Comparison of ENCODE assay signal across 29 cellular contexts in the genomic region with DNA sequence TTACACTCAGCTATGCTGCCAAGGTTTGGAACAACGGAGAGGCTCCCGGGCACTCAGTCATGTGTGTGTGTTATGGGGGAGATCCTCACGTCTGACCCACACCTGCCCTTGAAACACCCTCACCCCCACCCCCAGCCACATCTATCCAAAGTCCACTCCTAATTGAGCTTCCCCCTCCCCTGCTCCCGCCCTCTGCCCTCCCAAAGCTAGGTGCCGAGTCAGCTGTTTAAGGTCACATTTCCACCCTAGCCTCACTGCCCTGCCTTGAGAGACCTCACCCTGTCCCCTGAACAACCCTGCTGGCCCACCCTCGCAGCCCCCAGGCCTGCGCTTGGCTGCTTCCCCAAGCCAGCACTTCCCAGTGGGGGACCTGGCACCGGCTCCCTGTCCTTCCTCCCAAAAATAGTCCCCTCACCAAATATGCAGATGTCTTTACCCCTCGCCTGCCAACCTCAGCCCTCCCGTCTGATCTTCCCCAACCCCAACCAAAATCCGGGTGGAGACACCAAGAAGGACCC.
"Had no signal": no experiment of that assay in that cellular context is flagged by ENCODE, and none has a peak within 500 bp of the region (broad histone marks: within the 10 kb centered on the region; RNA-seq: fewer than 3 reads in every experiment).

No MANE protein-coding gene starts in this region.

- H3K36me3 ChIP-seq: brain microvascular endothelial cell, SJSA1 had no signal

- H3K36me3 Mint-ChIP-seq: activated CD8-positive, alpha-beta memory T cell treated with anti-CD3 and anti-CD28 coated beads, Interleukin-2, amount 10 ng/mL, durations not matched to agents 7 days and 5 days; activated naive CD4-positive, alpha-beta T cell treated with anti-CD3 and anti-CD28 coated beads, Interleukin-2, amount 10 ng/mL, durations not matched to agents 7 days and 5 days; activated naive CD8-positive, alpha-beta T cell had no signal

- DNase-seq: activated CD4-positive, alpha-beta memory T cell treated with anti-CD3 and anti-CD28 coated beads, Interleukin-2, amount 10 ng/mL, durations not matched to agents 7 days and 5 days; activated CD4-positive, alpha-beta T cell treated with anti-CD3 and anti-CD28 coated beads for 1 hour; activated CD4-positive, alpha-beta T cell treated with anti-CD3 and anti-CD28 coated beads for 48 hours; activated CD4-positive, CD25-positive, alpha-beta regulatory T cell; activated CD8-positive, alpha-beta memory T cell treated with anti-CD3 and anti-CD28 coated beads for 24 hours; activated CD8-positive, alpha-beta memory T cell treated with anti-CD3 and anti-CD28 coated beads, Interleukin-2, amount 10 ng/mL, durations not matched to agents 7 days and 5 days; activated CD8-positive, alpha-beta memory T cell treated with anti-CD3 and anti-CD28 coated beads, Interleukin-2, amount 50 U/mL, for 48 hours; activated effector memory CD4-positive, alpha-beta T cell treated with Interleukin-2 at 50 U/mL for 16 hours; activated naive CD4-positive, alpha-beta T cell treated with anti-CD3 and anti-CD28 coated beads, Interleukin-2, amount 10 ng/mL, durations not matched to agents 7 days and 5 days; activated naive CD8-positive, alpha-beta T cell treated with anti-CD3 and anti-CD28 coated beads, Interleukin-2, amount 50 U/mL, for 24 hours; activated T-cell treated with anti-CD3 and anti-CD28 coated beads, Interleukin-2, amount 50 U/mL, for 48 hours; aorta; brain microvascular endothelial cell; central memory CD4-positive, alpha-beta T cell; Karpas-422; NCI-H1105; NCI-H1436; NCI-H1694; NCI-H1930; NCI-H2081 treated with DMSO at 0.1 percent for 48 hours; NCI-H345; NCI-H524 treated with DMSO at 0.1 percent for 48 hours; SHP77; SK-N-SH had no signal

- H3K9me3 Mint-ChIP-seq: activated CD4-positive, alpha-beta memory T cell treated with anti-CD3 and anti-CD28 coated beads, Interleukin-2, amount 10 ng/mL, durations not matched to agents 7 days and 5 days; activated naive CD4-positive, alpha-beta T cell treated with anti-CD3 and anti-CD28 coated beads, Interleukin-2, amount 10 ng/mL, durations not matched to agents 7 days and 5 days; activated naive CD8-positive, alpha-beta T cell treated with anti-CD3 and anti-CD28 coated beads, Interleukin-2, amount 50 U/mL, for 24 hours; T-helper 1 cell treated with Interleukin-12 subunit alpha and Interleukin-12 subunit beta and Interleukin-4 antibody, amounts not matched to agents 30 μg/mL and 1 μg/mL, for 36 hours had no signal

- H3K27ac Mint-ChIP-seq: activated CD4-positive, alpha-beta memory T cell treated with anti-CD3 and anti-CD28 coated beads, Interleukin-2, amount 10 ng/mL, durations not matched to agents 7 days and 5 days; activated CD8-positive, alpha-beta memory T cell treated with anti-CD3 and anti-CD28 coated beads, Interleukin-2, amount 10 ng/mL, durations not matched to agents 7 days and 5 days; activated naive CD4-positive, alpha-beta T cell treated with anti-CD3 and anti-CD28 coated beads, Interleukin-2, amount 10 ng/mL, durations not matched to agents 7 days and 5 days; activated naive CD8-positive, alpha-beta T cell; activated naive CD8-positive, alpha-beta T cell treated with anti-CD3 and anti-CD28 coated beads, Interleukin-2, amount 50 U/mL, for 24 hours; T-helper 1 cell treated with Interleukin-12 subunit alpha and Interleukin-12 subunit beta and Interleukin-4 antibody, amounts not matched to agents 30 μg/mL and 1 μg/mL, for 36 hours had no signal

- ATAC-seq: activated CD8-positive, alpha-beta memory T cell treated with anti-CD3 and anti-CD28 coated beads, Interleukin-2, amount 10 ng/mL, durations not matched to agents 7 days and 5 days; activated naive CD8-positive, alpha-beta T cell treated with anti-CD3 and anti-CD28 coated beads, Interleukin-2, amount 50 U/mL, for 24 hours; Panc1 had no signal

- H3K4me1 ChIP-seq: SJSA1 had no signal

- H3K4me3 Mint-ChIP-seq: activated CD4-positive, alpha-beta memory T cell treated with anti-CD3 and anti-CD28 coated beads, Interleukin-2, amount 10 ng/mL, durations not matched to agents 7 days and 5 days; activated CD8-positive, alpha-beta memory T cell treated with anti-CD3 and anti-CD28 coated beads, Interleukin-2, amount 10 ng/mL, durations not matched to agents 7 days and 5 days; activated naive CD4-positive, alpha-beta T cell treated with anti-CD3 and anti-CD28 coated beads, Interleukin-2, amount 10 ng/mL, durations not matched to agents 7 days and 5 days; activated naive CD8-positive, alpha-beta T cell; activated naive CD8-positive, alpha-beta T cell treated with anti-CD3 and anti-CD28 coated beads, Interleukin-2, amount 50 U/mL, for 24 hours; T-helper 1 cell treated with Interleukin-12 subunit alpha and Interleukin-12 subunit beta and Interleukin-4 antibody, amounts not matched to agents 30 μg/mL and 1 μg/mL, for 36 hours had no signal

- H3K27ac ChIP-seq: brain microvascular endothelial cell, SJSA1, VCaP had no signal

- H3K4me3 ChIP-seq: SJSA1 had no signal

- H3K4me1 Mint-ChIP-seq: activated naive CD4-positive, alpha-beta T cell treated with anti-CD3 and anti-CD28 coated beads, Interleukin-2, amount 10 ng/mL, durations not matched to agents 7 days and 5 days had no signal

- H3K9me3 ChIP-seq: SJSA1, SK-N-SH had no signal

- H3K27me3 Mint-ChIP-seq: activated CD4-positive, alpha-beta memory T cell treated with anti-CD3 and anti-CD28 coated beads, Interleukin-2, amount 10 ng/mL, durations not matched to agents 7 days and 5 days; activated CD8-positive, alpha-beta memory T cell treated with anti-CD3 and anti-CD28 coated beads, Interleukin-2, amount 10 ng/mL, durations not matched to agents 7 days and 5 days; activated naive CD4-positive, alpha-beta T cell treated with anti-CD3 and anti-CD28 coated beads, Interleukin-2, amount 10 ng/mL, durations not matched to agents 7 days and 5 days; activated naive CD8-positive, alpha-beta T cell; activated naive CD8-positive, alpha-beta T cell treated with anti-CD3 and anti-CD28 coated beads, Interleukin-2, amount 50 U/mL, for 24 hours had no signal

- H3K27me3 ChIP-seq: brain microvascular endothelial cell, SJSA1 had no signal
